ENCODE assay signal across 18 cellular contexts in the genomic region with DNA sequence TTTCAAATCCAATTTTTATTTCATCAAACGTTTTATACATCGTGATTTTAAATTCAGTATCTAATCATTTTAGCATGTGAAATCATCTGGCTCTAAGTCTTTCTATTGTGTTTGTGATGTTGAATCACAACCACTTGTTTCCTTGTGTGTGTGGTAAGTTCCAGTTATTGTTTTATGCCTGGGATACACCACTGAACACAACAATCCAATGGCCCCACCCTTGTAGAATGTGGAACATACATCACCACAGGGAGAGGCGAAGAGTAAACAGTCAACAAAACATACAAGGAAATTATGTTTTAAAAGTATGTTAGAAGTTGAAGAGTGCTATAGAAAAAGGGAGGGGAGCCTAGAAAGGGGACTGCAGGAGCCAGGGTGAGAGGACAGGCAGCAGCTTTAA.
DNase-seq lines count a peak whose midpoint lies in the region; ATAC-seq, FAIRE-seq and TF ChIP-seq lines count a peak whose summit lies in the region.
"Had no signal": no experiment of that assay in that cellular context is flagged by ENCODE, and none has a peak within 500 bp of the region (broad histone marks: within the 10 kb centered on the region; RNA-seq: fewer than 3 reads in every experiment).

No MANE protein-coding gene starts in this region.

- FAIRE-seq in A549 (lab: Jason Lieb, UNC): no peak
- peak; percentile 78 for FAIRE-seq in colon (lab: Jason Lieb, UNC)
- FAIRE-seq: G401.6, GM12891, GM19239, HepG2, HTR-8/SVneo had no signal

- peaks cover 3% of the 10 kb centered on the region for H3K27me3 Mint-ChIP-seq in neural progenitor cell (ENCODE audit: insufficient read depth, low read depth)
- H3K27me3 Mint-ChIP-seq: B cell; CD4-positive, alpha-beta T cell had no signal

- no peak for TF ChIP-seq POLR2A in A549 (IDR thresholded peaks at IDR 0.05; ENCODE audit: low read length)

- H3K4me1 Mint-ChIP-seq in neural progenitor cell: no peaks in the 10 kb centered on the region
- H3K4me1 Mint-ChIP-seq: B cell had no signal

- CTCF ChIA-PET in A549 (lab: Yijun Ruan, JAX): no interaction called here

- in situ Hi-C loops in G401 (cut with HindIII; ENCODE audit: low sequenced_read_pairs): no loop called here

- ATAC-seq in A549 (no peak), esophagus mucosa (peak; percentile 66)
- ATAC-seq: HepG2 had no signal

- no peaks in the 10 kb centered on the region for H3K9me3 Mint-ChIP-seq in neural progenitor cell
- H3K9me3 Mint-ChIP-seq: CD4-positive, alpha-beta T cell; HFFc6 had no signal

- no peaks in the 10 kb centered on the region for H3K9me3 ChIP-seq in A549
- no peaks in the 10 kb centered on the region for H3K9me3 ChIP-seq in neural progenitor cell (ENCODE audit: low read depth)

- 76% methylated on average over 3 of the region's 3 CpGs for WGBS in A549 (ENCODE audit: missing lambda C conversion rate)

- peak overlapping the region; percentile 22 to 43; a peak in 4 of 6 replicates for H3K27ac ChIP-seq in A549
- no peak overlapping the region for H3K27ac ChIP-seq in neural progenitor cell

- DNase-seq in A549 (ENCODE audit: low read depth in 1 of 2, low spot score in 1 of 2): no peak
- no peak for DNase-seq in neural progenitor cell (ENCODE audit: low spot score)
- no peak for DNase-seq in G401 (ENCODE audit: low spot score)
- DNase-seq in stimulated activated CD4-positive, alpha-beta T cell treated with anti-CD3 and anti-CD28 coated beads, Interleukin-4, amount 100 ng/mL, for 24 hours: no peak
- no peak for DNase-seq in activated effector memory CD4-positive, alpha-beta T cell treated with Interleukin-2 at 50 U/mL for 16 hours
- DNase-seq: C1 segment of cervical spinal cord; CD4-positive, alpha-beta T cell; DMS79; HCEC 1CT; HFFc6 had no signal

- H3K79me2 ChIP-seq in neural progenitor cell (ENCODE audit: low read depth): no peaks in the 10 kb centered on the region

- H3K4me2 ChIP-seq in A549 (peak overlapping the region; percentile 56; the same call in 2 of the 3 replicates), neural progenitor cell (no peak overlapping the region)

- H3K27me3 ChIP-seq in neural progenitor cell: no peaks in the 10 kb centered on the region

- no peaks in the 10 kb centered on the region for H3F3A ChIP-seq in neural progenitor cell (ENCODE audit: low read depth)

- H3K9ac ChIP-seq in neural progenitor cell: no peak overlapping the region

- peak overlapping the region; percentile 5 for H2AFZ ChIP-seq in neural progenitor cell (replicated peaks)

- no peak overlapping the region for H3K4me3 Mint-ChIP-seq in neural progenitor cell
- H3K4me3 Mint-ChIP-seq: B cell; CD4-positive, alpha-beta T cell; HFFc6 had no signal

- H4K20me1 ChIP-seq in neural progenitor cell (ENCODE audit: low read depth): no peaks in the 10 kb centered on the region

- POLR2A ChIA-PET in A549 (lab: Yijun Ruan, JAX): no interaction called here

- no peak for TF ChIP-seq EP300 in A549 (IDR thresholded peaks at IDR 0.05)

- H3K4me1 ChIP-seq in A549 (peaks cover 30% of the 10 kb centered on the region), neural progenitor cell (no peaks in the 10 kb centered on the region)

- H3K4me3 ChIP-seq in A549 (no peak overlapping the region), neural progenitor cell (no peak overlapping the region)

- no peak overlapping the region for H3K27ac Mint-ChIP-seq in neural progenitor cell
- H3K27ac Mint-ChIP-seq: B cell; CD4-positive, alpha-beta T cell; HFFc6 had no signal

- H3K36me3 ChIP-seq in neural progenitor cell: no peaks in the 10 kb centered on the region

- TF ChIP-seq CTCF in A549 (IDR thresholded peaks at IDR 0.05) (no peak), neural progenitor cell (IDR thresholded peaks at IDR 0.05) (no peak)

- no peak for TF ChIP-seq RAD21 in A549 (conservative IDR thresholded peaks at IDR 0.05 in 1 of 2, IDR thresholded peaks at IDR 0.05 in 1 of 2)

- no peaks in the 10 kb centered on the region for H3K36me3 Mint-ChIP-seq in neural progenitor cell

TF ChIP-seq in A549, 52 proteins besides CTCF, POLR2A, EP300 and RAD21:
- no peak for TF ChIP-seq CBX2 (IDR thresholded peaks at IDR 0.05; ENCODE audit: borderline replicate concordance, low read depth)
- no peak for TF ChIP-seq RCOR1 (IDR thresholded peaks at IDR 0.05; ENCODE audit: low read depth, low read length)
- no peak for TF ChIP-seq POLR2AphosphoS2 (conservative IDR thresholded peaks at IDR 0.05; ENCODE audit: low read length)
- no peak for TF ChIP-seq CBX8 (IDR thresholded peaks at IDR 0.05)
- TF ChIP-seq, protein P1, sequence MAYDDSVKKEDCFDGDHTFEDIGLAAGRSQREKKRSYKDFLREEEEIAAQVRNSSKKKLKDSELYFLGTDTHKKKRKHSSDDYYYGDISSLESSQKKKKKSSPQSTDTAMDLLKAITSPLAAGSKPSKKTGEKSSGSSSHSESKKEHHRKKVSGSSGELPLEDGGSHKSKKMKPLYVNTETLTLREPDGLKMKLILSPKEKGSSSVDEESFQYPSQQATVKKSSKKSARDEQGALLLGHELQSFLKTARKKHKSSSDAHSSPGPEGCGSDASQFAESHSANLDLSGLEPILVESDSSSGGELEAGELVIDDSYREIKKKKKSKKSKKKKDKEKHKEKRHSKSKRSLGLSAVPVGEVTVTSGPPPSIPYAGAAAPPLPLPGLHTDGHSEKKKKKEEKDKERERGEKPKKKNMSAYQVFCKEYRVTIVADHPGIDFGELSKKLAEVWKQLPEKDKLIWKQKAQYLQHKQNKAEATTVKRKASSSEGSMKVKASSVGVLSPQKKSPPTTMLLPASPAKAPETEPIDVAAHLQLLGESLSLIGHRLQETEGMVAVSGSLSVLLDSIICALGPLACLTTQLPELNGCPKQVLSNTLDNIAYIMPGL (CRISPR knock-in tag; IDR thresholded peaks at IDR 0.05; ENCODE audit: borderline replicate concordance): no peak
- TF ChIP-seq SREBF2 (IDR thresholded peaks at IDR 0.05): no peak
- no peak for TF ChIP-seq ZC3H11A (IDR thresholded peaks at IDR 0.05)
- TF ChIP-seq, protein P2, sequence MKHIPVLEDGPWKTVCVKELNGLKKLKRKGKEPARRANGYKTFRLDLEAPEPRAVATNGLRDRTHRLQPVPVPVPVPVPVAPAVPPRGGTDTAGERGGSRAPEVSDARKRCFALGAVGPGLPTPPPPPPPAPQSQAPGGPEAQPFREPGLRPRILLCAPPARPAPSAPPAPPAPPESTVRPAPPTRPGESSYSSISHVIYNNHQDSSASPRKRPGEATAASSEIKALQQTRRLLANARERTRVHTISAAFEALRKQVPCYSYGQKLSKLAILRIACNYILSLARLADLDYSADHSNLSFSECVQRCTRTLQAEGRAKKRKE (CRISPR knock-in tag; IDR thresholded peaks at IDR 0.05; ENCODE audit: low read depth): no peak
- TF ChIP-seq HOXA7 (CRISPR knock-in tag; IDR thresholded peaks at IDR 0.05): no peak
- no peak for TF ChIP-seq TFCP2L1 (CRISPR knock-in tag; IDR thresholded peaks at IDR 0.05)
- no peak for TF ChIP-seq FOXS1 (CRISPR knock-in tag; IDR thresholded peaks at IDR 0.05)
- no peak for TF ChIP-seq FOSL2 (IDR thresholded peaks at IDR 0.05)
- no peak for TF ChIP-seq FOSL2 (CRISPR knock-in tag; IDR thresholded peaks at IDR 0.05)
- TF ChIP-seq, protein P3, sequence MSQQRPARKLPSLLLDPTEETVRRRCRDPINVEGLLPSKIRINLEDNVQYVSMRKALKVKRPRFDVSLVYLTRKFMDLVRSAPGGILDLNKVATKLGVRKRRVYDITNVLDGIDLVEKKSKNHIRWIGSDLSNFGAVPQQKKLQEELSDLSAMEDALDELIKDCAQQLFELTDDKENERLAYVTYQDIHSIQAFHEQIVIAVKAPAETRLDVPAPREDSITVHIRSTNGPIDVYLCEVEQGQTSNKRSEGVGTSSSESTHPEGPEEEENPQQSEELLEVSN (IDR thresholded peaks at IDR 0.05; ENCODE audit: borderline replicate concordance, low read depth): no peak
- TF ChIP-seq ZFP36 (IDR thresholded peaks at IDR 0.05; ENCODE audit: borderline replicate concordance, partially characterized antibody): no peak
- TF ChIP-seq JUN (IDR thresholded peaks at IDR 0.05): no peak
- TF ChIP-seq, protein P4, sequence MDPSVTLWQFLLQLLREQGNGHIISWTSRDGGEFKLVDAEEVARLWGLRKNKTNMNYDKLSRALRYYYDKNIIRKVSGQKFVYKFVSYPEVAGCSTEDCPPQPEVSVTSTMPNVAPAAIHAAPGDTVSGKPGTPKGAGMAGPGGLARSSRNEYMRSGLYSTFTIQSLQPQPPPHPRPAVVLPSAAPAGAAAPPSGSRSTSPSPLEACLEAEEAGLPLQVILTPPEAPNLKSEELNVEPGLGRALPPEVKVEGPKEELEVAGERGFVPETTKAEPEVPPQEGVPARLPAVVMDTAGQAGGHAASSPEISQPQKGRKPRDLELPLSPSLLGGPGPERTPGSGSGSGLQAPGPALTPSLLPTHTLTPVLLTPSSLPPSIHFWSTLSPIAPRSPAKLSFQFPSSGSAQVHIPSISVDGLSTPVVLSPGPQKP (IDR thresholded peaks at IDR 0.05; ENCODE audit: low read depth, low read length): no peak
- TF ChIP-seq TP53 (CRISPR knock-in tag; IDR thresholded peaks at IDR 0.05): no peak
- TF ChIP-seq MYC (IDR thresholded peaks at IDR 0.05; ENCODE audit: borderline replicate concordance, low read length): no peak
- TF ChIP-seq, protein P5, sequence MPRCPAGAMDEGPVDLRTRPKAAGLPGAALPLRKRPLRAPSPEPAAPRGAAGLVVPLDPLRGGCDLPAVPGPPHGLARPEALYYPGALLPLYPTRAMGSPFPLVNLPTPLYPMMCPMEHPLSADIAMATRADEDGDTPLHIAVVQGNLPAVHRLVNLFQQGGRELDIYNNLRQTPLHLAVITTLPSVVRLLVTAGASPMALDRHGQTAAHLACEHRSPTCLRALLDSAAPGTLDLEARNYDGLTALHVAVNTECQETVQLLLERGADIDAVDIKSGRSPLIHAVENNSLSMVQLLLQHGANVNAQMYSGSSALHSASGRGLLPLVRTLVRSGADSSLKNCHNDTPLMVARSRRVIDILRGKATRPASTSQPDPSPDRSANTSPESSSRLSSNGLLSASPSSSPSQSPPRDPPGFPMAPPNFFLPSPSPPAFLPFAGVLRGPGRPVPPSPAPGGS (IDR thresholded peaks at IDR 0.05): no peak
TF ChIP-seq in A549: peak in this region for 0.
